Comparison of ENCODE assay signal across 16 cellular contexts in genomic region chr19:56132316-56132822, GRCh38. TPM values are rescaled to one million over a fixed set of nuclear protein-coding genes. Genes with fewer than 3 reads are reported as not detected.
DNase-seq lines count a peak whose midpoint lies in the region; ATAC-seq, FAIRE-seq and TF ChIP-seq lines count a peak whose summit lies in the region.
"Had no signal": no experiment of that assay in that cellular context is flagged by ENCODE, and none has a peak within 500 bp of the region (broad histone marks: within the 10 kb centered on the region; RNA-seq: fewer than 3 reads in every experiment).

No MANE protein-coding gene starts in this region.

- in situ Hi-C loops in astrocyte of the cerebellum (cut with HindIII; ENCODE audit: low sequenced_read_pairs): no loop called here

- peaks cover 6% of the 10 kb centered on the region for H3K9me3 Mint-ChIP-seq in Caco-2 (ENCODE audit: unreplicated experiment)
- H3K9me3 Mint-ChIP-seq: activated CD4-positive, alpha-beta memory T cell treated with anti-CD3 and anti-CD28 coated beads, Interleukin-2, amount 10 ng/mL, durations not matched to agents 7 days and 5 days; central memory CD8-positive, alpha-beta T cell; IgD-negative memory B cell; neural crest cell had no signal

- H3K4me1 ChIP-seq in Caco-2 (peaks cover 18% of the 10 kb centered on the region), right atrium auricular region (peaks cover 0 to 12% of the 10 kb centered on the region in 2 donors)

- intact Hi-C loops in Caco-2 (cut with micrococcal nuclease; ENCODE audit: unreplicated experiment): loop anchor here (1.0 kb wide), 1 partner anchor 8 kb away; no protein-coding TSS in a partner anchor

- CTCF ChIA-PET in Caco-2 (lab: Charles Lee): no interaction called here

- TF ChIP-seq CTCF in Caco-2 (IDR thresholded peaks at IDR 0.05; ENCODE audit: insufficient read depth in 1 of 2, low read depth in 1 of 2, low read length in 1 of 2, severe bottlenecking in 1 of 2, unreplicated experiment in 1 of 2) (no peak), astrocyte of the cerebellum (IDR thresholded peaks at IDR 0.05; ENCODE audit: low read depth, low read length, missing control alignments) (no peak), right atrium auricular region (IDR thresholded peaks at IDR 0.05) (no peak), retinal pigment epithelial cell (conservative IDR thresholded peaks at IDR 0.05; ENCODE audit: low read depth, low read length) (no peak)

- no peaks in the 10 kb centered on the region for H3K36me3 Mint-ChIP-seq in Caco-2 (ENCODE audit: insufficient read depth, unreplicated experiment)
- H3K36me3 Mint-ChIP-seq: CD4-positive, CD25-positive, alpha-beta regulatory T cell; IgD-negative memory B cell had no signal

- ATAC-seq in HG03025 (IDR thresholded peaks at IDR 0.05; ENCODE audit: low FRiP score, unreplicated experiment): no peak

- peak overlapping the region; percentile 38 for H3K4me3 Mint-ChIP-seq in Caco-2 (ENCODE audit: unreplicated experiment)
- H3K4me3 Mint-ChIP-seq: activated CD4-positive, alpha-beta memory T cell treated with anti-CD3 and anti-CD28 coated beads, Interleukin-2, amount 10 ng/mL, durations not matched to agents 7 days and 5 days; CD4-positive, CD25-positive, alpha-beta regulatory T cell; central memory CD8-positive, alpha-beta T cell; neural crest cell had no signal

- peak overlapping the region; percentile 88 for H3K27ac Mint-ChIP-seq in Caco-2 (ENCODE audit: unreplicated experiment)
- H3K27ac Mint-ChIP-seq: activated CD4-positive, alpha-beta memory T cell treated with anti-CD3 and anti-CD28 coated beads, Interleukin-2, amount 10 ng/mL, durations not matched to agents 7 days and 5 days had no signal

- H3K27me3 Mint-ChIP-seq in Caco-2 (ENCODE audit: insufficient read depth, unreplicated experiment): no peaks in the 10 kb centered on the region
- H3K27me3 Mint-ChIP-seq: activated CD4-positive, alpha-beta memory T cell treated with anti-CD3 and anti-CD28 coated beads, Interleukin-2, amount 10 ng/mL, durations not matched to agents 7 days and 5 days; CD4-positive, CD25-positive, alpha-beta regulatory T cell; central memory CD8-positive, alpha-beta T cell; IgD-negative memory B cell had no signal

- H3K27me3 ChIP-seq in Caco-2 (replicated peaks; ENCODE audit: control insufficient read depth, insufficient read depth, low read length) (no peaks in the 10 kb centered on the region), right atrium auricular region (no peaks in the 10 kb centered on the region)

- H3K9me3 ChIP-seq in Caco-2 (no peaks in the 10 kb centered on the region), right atrium auricular region (no peaks in the 10 kb centered on the region)

- peak overlapping the region; percentile 1 to 44 for H3K27ac ChIP-seq in right atrium auricular region

- H3K36me3 ChIP-seq in Caco-2 (ENCODE audit: control insufficient read depth, insufficient read depth, low read length) (no peaks in the 10 kb centered on the region), right atrium auricular region (no peaks in the 10 kb centered on the region)

- no peak overlapping the region for H3K4me3 ChIP-seq in Caco-2 (ENCODE audit: low read depth, low read length)
- no peak overlapping the region for H3K4me3 ChIP-seq in astrocyte of the cerebellum (ENCODE audit: low read depth, low read length)
- H3K4me3 ChIP-seq in right atrium auricular region: no peak overlapping the region
- no peak overlapping the region for H3K4me3 ChIP-seq in retinal pigment epithelial cell (ENCODE audit: low read length)

- no peak for FAIRE-seq in GM12891 (lab: Jason Lieb, UNC)

- POLR2A ChIA-PET in Caco-2 (lab: Charles Lee): interaction anchor here (1.1 kb wide), 1 partner anchor 10 kb away, joined by 3 read pairs; no protein-coding TSS in a partner anchor

- no peak for TF ChIP-seq POLR2A in GM12891 (IDR thresholded peaks at IDR 0.05; ENCODE audit: low read depth, low read length)

- H3K4me1 Mint-ChIP-seq in Caco-2 (ENCODE audit: low read depth, unreplicated experiment): peaks cover 22% of the 10 kb centered on the region
- H3K4me1 Mint-ChIP-seq: activated CD4-positive, alpha-beta memory T cell treated with anti-CD3 and anti-CD28 coated beads, Interleukin-2, amount 10 ng/mL, durations not matched to agents 7 days and 5 days; CD4-positive, CD25-positive, alpha-beta regulatory T cell; central memory CD8-positive, alpha-beta T cell had no signal

- no TSS peak for BruUV-seq in Caco-2 (replicated peaks; lab: Mats Ljungman, UMichigan)

- DNase-seq in Caco-2: peak; percentile 53 to 61
- peak; percentile 20 for DNase-seq in astrocyte of the cerebellum (ENCODE audit: low read depth)
- no peak for DNase-seq in right atrium auricular region (ENCODE audit: low spot score)
- DNase-seq in retinal pigment epithelial cell (ENCODE audit: low read depth): peak; percentile 59
- DNase-seq in cortex of kidney (lab: John Stamatoyannopoulos, UW): no peak
- no peak for DNase-seq in activated T-cell treated with anti-CD3 and anti-CD28 coated beads, Interleukin-2, amount 50 U/mL, for 1 hour
- DNase-seq in GM12891 (ENCODE audit: insufficient read length, low spot score): no peak
- DNase-seq: activated CD4-positive, alpha-beta memory T cell treated with anti-CD3 and anti-CD28 coated beads, Interleukin-2, amount 10 ng/mL, durations not matched to agents 7 days and 5 days; CD4-positive, CD25-positive, alpha-beta regulatory T cell; hippocampal formation; NCI-H446 treated with DMSO at 0.1 percent for 48 hours had no signal

TF ChIP-seq in GM12891, 5 proteins besides CTCF, POLR2A, EP300 and RAD21:
- TF ChIP-seq TAF1 (IDR thresholded peaks at IDR 0.05; ENCODE audit: low read depth, low read length) (no peak), POLR2AphosphoS5 (IDR thresholded peaks at IDR 0.05; ENCODE audit: low read depth, low read length) (no peak), POU2F2 (IDR thresholded peaks at IDR 0.05; ENCODE audit: low read depth, low read length) (no peak), SPI1 (IDR thresholded peaks at IDR 0.05; ENCODE audit: low read depth, low read length) (no peak), PAX5 (IDR thresholded peaks at IDR 0.05; ENCODE audit: insufficient read depth, low read length, severe bottlenecking) (no peak)

RNA-seq across cellular contexts. Expression of gene ZNF444, which starts 8.7 kb away (rescaled TPM):
- 92.2 and 95.6 TPM in 2 replicates for total RNA-seq in Caco-2 (2022)
- 10 to 100 TPM; 26.1 to 30.9 TPM for total RNA-seq in right atrium auricular region
- polyA plus RNA-seq in GM12891 (2012; ENCODE audit: low read depth, missing spikeins): 15.0 TPM

RNA-seq across cellular contexts. Expression of gene ZNF787, which starts 11.3 kb away (rescaled TPM):
- total RNA-seq in Caco-2 (2022) (58.1 and 60.0 TPM in 2 replicates), right atrium auricular region (10 to 100 TPM in 1 of 2 donors, 1 to 10 TPM in 1; 6.0 to 11.8 TPM)
- polyA plus RNA-seq in GM12891 (2012; ENCODE audit: low read depth, missing spikeins): 16.4 TPM

RNA-seq across cellular contexts. Expression of gene GALP, which starts 43.4 kb away (rescaled TPM):
- total RNA-seq in Caco-2 (2022): not detected in 2 replicates
- total RNA-seq in right atrium auricular region: not detected
- not detected for polyA plus RNA-seq in GM12891 (2012; ENCODE audit: low read depth, missing spikeins)
- total RNA-seq: activated CD4-positive, alpha-beta memory T cell treated with anti-CD3 and anti-CD28 coated beads, Interleukin-2, amount 10 ng/mL, durations not matched to agents 7 days and 5 days; CD4-positive, CD25-positive, alpha-beta regulatory T cell; SK-MEL-5 had no signal
- polyA plus RNA-seq: CD4-positive, CD25-positive, alpha-beta regulatory T cell; IgD-negative memory B cell had no signal

Comparison
In these comparisons a context has a peak if more than half of its experiments do, and no peak if none do; other contexts are left out.
1. DNase-seq: peak in Caco-2 (2 of 2), astrocyte of the cerebellum (single experiment) and retinal pigment epithelial cell (single experiment); none in right atrium auricular region (single experiment), cortex of kidney (single experiment), activated T-cell treated with anti-CD3 and anti-CD28 coated beads, Interleukin-2, amount 50 U/mL, for 1 hour (single experiment) and GM12891 (single experiment).